21 cellular contexts compared by ENCODE assay signal in the genomic region with DNA sequence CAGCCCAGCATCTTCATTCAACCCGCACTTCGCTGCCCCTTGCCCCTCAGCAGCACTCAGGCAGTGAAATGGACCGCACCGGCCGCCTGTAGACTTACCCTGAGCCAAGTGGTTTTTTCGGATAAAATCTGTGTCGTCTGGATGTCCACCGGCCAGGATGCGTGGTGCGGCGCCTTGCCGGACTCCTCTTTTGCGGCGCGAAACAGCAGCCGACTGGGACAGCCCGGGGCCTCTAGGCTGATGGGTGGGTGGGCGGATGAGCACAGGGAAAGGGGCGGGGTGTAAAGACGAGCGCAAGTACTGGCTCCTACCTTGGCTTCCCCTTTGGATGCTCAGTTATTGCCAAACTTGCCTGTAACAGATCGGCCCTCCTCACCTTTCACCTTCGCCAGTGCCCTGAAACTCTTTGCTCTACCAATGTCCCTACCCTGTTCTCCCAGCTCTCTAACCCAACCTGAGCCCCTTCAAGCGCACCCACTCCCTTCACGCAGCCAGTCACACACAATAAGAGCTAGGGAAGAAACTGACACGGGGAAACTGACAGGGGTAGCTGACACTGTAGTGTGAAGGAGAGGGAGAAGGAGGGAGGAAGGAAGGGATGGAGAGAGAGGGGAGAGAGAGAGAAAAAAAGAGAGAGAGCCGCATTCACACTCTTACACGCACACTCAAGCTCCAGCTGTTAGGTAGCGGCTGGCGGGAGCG. TPM values are rescaled to one million over a fixed set of nuclear protein-coding genes. Genes with fewer than 3 reads are reported as not detected.
DNase-seq lines count a peak whose midpoint lies in the region; ATAC-seq and TF ChIP-seq lines count a peak whose summit lies in the region.
"Had no signal": no experiment of that assay in that cellular context is flagged by ENCODE, and none has a peak within 500 bp of the region (broad histone marks: within the 10 kb centered on the region; RNA-seq: fewer than 3 reads in every experiment).

No MANE protein-coding gene starts in this region.

- peak overlapping the region; percentile 83 for H3K4me2 ChIP-seq in neuronal stem cell (ENCODE audit: insufficient read depth, low read length, poor library complexity, severe bottlenecking)

- no peak overlapping the region for H3K4ac ChIP-seq in neuronal stem cell (ENCODE audit: low read length)

- H3K27me3 ChIP-seq in H7 (ENCODE audit: control insufficient read depth, insufficient read depth, low read length), result peaks cover 49% of the 10 kb centered on the region
- H3K27me3 ChIP-seq in iPS-15b (ENCODE audit: control insufficient read depth, insufficient read depth, low read length), result peaks cover 61% of the 10 kb centered on the region
- peaks cover 0 to 70% (median 30%) of the 10 kb centered on the region in 3 experiments for H3K27me3 ChIP-seq in neuronal stem cell (ENCODE audit: control insufficient read depth in 3 of 3, insufficient read depth in 3 of 3, low read depth in 1 of 3, low read length in 3 of 3)
- H3K27me3 ChIP-seq: SJSA1 had no signal

- H3K36me3 ChIP-seq in H7 (replicated peaks; ENCODE audit: control insufficient read depth, insufficient read depth, low read length), result no peaks in the 10 kb centered on the region
- H3K36me3 ChIP-seq in iPS-15b (ENCODE audit: control insufficient read depth, insufficient read depth, low read length), result no peaks in the 10 kb centered on the region
- H3K36me3 ChIP-seq in neuronal stem cell (replicated peaks in 1 of 2; ENCODE audit: control insufficient read depth in 2 of 2, insufficient read depth in 2 of 2, low read length in 2 of 2), result no peaks in the 10 kb centered on the region
- H3K36me3 ChIP-seq: SJSA1 had no signal

- no peak overlapping the region for H4K91ac ChIP-seq in neuronal stem cell (ENCODE audit: low read depth, low read length, poor library complexity)

- H3K9ac ChIP-seq in iPS-15b (ENCODE audit: low read depth, low read length) (no peak overlapping the region), neuronal stem cell (ENCODE audit: low read depth, low read length, poor library complexity) (no peak overlapping the region)

- H2BK12ac ChIP-seq in neuronal stem cell (ENCODE audit: low read length), result no peak overlapping the region

- H3K4me3 ChIP-seq in H7 (ENCODE audit: insufficient read depth, low read depth, low read length) (peak overlapping the region; percentile 65), iPS-15b (ENCODE audit: low read depth, low read length) (peak overlapping the region; percentile 82), neuronal stem cell (ENCODE audit: low read length in 2 of 2) (peak overlapping the region in 1 of 2 donors; percentile 68)
- H3K4me3 ChIP-seq: SJSA1 had no signal

- no peak overlapping the region for H3K27ac ChIP-seq in neuronal stem cell (replicated peaks; ENCODE audit: low read length)
- H3K27ac ChIP-seq: HL-60, SJSA1 had no signal

- H3K27ac Mint-ChIP-seq in WTC11, result no peak overlapping the region

- H2AFZ ChIP-seq in neuronal stem cell (ENCODE audit: low read length), result no peak overlapping the region

- H2BK5ac ChIP-seq in neuronal stem cell (ENCODE audit: low read length), result no peak overlapping the region

- CTCF ChIA-PET in WTC11 (lab: Charles Lee), result interaction anchor here (0.7 kb wide), 1 partner anchor 561 kb away, joined by 3 read pairs; no protein-coding TSS in a partner anchor

- no peaks in the 10 kb centered on the region for H3K9me3 Mint-ChIP-seq in WTC11

- peaks cover 16% of the 10 kb centered on the region for H3K4me1 Mint-ChIP-seq in WTC11

- H2AK5ac ChIP-seq in neuronal stem cell (ENCODE audit: low read depth, low read length), result no peak overlapping the region

- no peak overlapping the region for H3K18ac ChIP-seq in neuronal stem cell (ENCODE audit: low read length)

- H3K4me1 ChIP-seq in iPS-15b (ENCODE audit: control insufficient read depth, insufficient read depth, low read length) (peaks cover 3% of the 10 kb centered on the region), neuronal stem cell (ENCODE audit: control insufficient read depth in 2 of 2, insufficient read depth in 1 of 2, low read depth in 1 of 2, low read length in 2 of 2) (peaks cover 0 to 2% of the 10 kb centered on the region in 2 donors)
- H3K4me1 ChIP-seq: SJSA1 had no signal

- H2BK15ac ChIP-seq in neuronal stem cell (ENCODE audit: low read length), result no peak overlapping the region

- peaks cover 38% of the 10 kb centered on the region for H3K27me3 Mint-ChIP-seq in WTC11 (ENCODE audit: low read depth)

- WGBS in neuronal stem cell (ENCODE audit: extremely low coverage in 2 of 2, insufficient read length in 2 of 2, insufficient replicate concordance in 1 of 2), 2 donors, result no CpG with 5 or more reads among the region's 31 CpGs

- TF ChIP-seq CTCF in WTC11 (IDR thresholded peaks at IDR 0.05), result no peak

- POLR2A ChIA-PET in WTC11 (lab: Charles Lee), result no interaction called here

- no peak overlapping the region for H3K14ac ChIP-seq in neuronal stem cell (ENCODE audit: low read length)

- peak; percentile 77 for ATAC-seq in WTC11

- peak; percentile 83 for DNase-seq in H7
- peak; percentile 36 for DNase-seq in WTC11 (ENCODE audit: low spot score)
- DNase-seq in neuronal stem cell (ENCODE audit: low spot score), result no peak
- DNase-seq in NCI-H146 treated with DMSO at 0.1 percent for 48 hours (lab: John Stamatoyannopoulos, UW; ENCODE audit: unreplicated experiment), result no peak
- DNase-seq in NCI-H345 (lab: John Stamatoyannopoulos, UW), result no peak
- no peak for DNase-seq in stimulated activated CD4-positive, alpha-beta T cell treated with anti-CD3 and anti-CD28 coated beads, Interleukin-12 subunit alpha, Interleukin-12 subunit beta, amount 100 ng/mL, for 4 hours
- DNase-seq in NCI-H1694 (lab: John Stamatoyannopoulos, UW), result no peak
- DNase-seq: activated CD4-positive, CD25-positive, alpha-beta regulatory T cell treated with anti-CD3 and anti-CD28 coated beads, Interleukin-2, amount 50 U/mL, for 72 hours; central memory CD4-positive, alpha-beta T cell; NCI-H1092; NCI-H774; small intestine; stimulated activated CD4-positive, alpha-beta T cell treated with anti-CD3 and anti-CD28 coated beads, Interleukin-4, amount 100 ng/mL, for 4 hours; T-helper 9 cell had no signal

- H3K23ac ChIP-seq in neuronal stem cell (ENCODE audit: low read depth, low read length, poor library complexity), result no peak overlapping the region

- no peaks in the 10 kb centered on the region for H3K9me3 ChIP-seq in iPS-15b (ENCODE audit: control insufficient read depth, insufficient read depth, low read length)
- no peaks in the 10 kb centered on the region for H3K9me3 ChIP-seq in neuronal stem cell (replicated peaks in 1 of 2; ENCODE audit: control insufficient read depth in 2 of 2, insufficient read depth in 1 of 2, low read depth in 1 of 2, low read length in 2 of 2)
- H3K9me3 ChIP-seq: SJSA1 had no signal

- H3K4me3 Mint-ChIP-seq in WTC11, result peak overlapping the region; percentile 86

- H4K8ac ChIP-seq in neuronal stem cell (ENCODE audit: low read depth, low read length), result no peak overlapping the region

- H3K36me3 Mint-ChIP-seq in WTC11, result no peaks in the 10 kb centered on the region

- H3K79me1 ChIP-seq in neuronal stem cell (ENCODE audit: low read depth, low read length), result no peaks in the 10 kb centered on the region

- no peak overlapping the region for H2BK120ac ChIP-seq in neuronal stem cell (ENCODE audit: low read depth, low read length)

TF ChIP-seq in WTC11, 78 proteins besides CTCF, POLR2A, EP300 and RAD21:
- TF ChIP-seq, protein P1, sequence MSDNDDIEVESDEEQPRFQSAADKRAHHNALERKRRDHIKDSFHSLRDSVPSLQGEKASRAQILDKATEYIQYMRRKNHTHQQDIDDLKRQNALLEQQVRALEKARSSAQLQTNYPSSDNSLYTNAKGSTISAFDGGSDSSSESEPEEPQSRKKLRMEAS (CRISPR knock-in tag; IDR thresholded peaks at IDR 0.05), result 0 out of 2 replicates have a peak, but pooled peaks have one; percentile 23
- TF ChIP-seq, protein P2, sequence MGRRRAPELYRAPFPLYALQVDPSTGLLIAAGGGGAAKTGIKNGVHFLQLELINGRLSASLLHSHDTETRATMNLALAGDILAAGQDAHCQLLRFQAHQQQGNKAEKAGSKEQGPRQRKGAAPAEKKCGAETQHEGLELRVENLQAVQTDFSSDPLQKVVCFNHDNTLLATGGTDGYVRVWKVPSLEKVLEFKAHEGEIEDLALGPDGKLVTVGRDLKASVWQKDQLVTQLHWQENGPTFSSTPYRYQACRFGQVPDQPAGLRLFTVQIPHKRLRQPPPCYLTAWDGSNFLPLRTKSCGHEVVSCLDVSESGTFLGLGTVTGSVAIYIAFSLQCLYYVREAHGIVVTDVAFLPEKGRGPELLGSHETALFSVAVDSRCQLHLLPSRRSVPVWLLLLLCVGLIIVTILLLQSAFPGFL (CRISPR knock-in tag; IDR thresholded peaks at IDR 0.05; ENCODE audit: borderline replicate concordance), result no peak
- TF ChIP-seq OVOL2 (CRISPR knock-in tag; IDR thresholded peaks at IDR 0.05; ENCODE audit: borderline replicate concordance), result no peak
- no peak for TF ChIP-seq GTF2I (CRISPR knock-in tag; conservative IDR thresholded peaks at IDR 0.05)
- TF ChIP-seq GRHL2 (CRISPR knock-in tag; IDR thresholded peaks at IDR 0.05; ENCODE audit: insufficient replicate concordance, severe bottlenecking), result no peak

RNA-seq across cellular contexts. Expression of a gene that starts 0.6 kb away (rescaled TPM):
- total RNA-seq in H7 (2014; rRNA removed; shearing (Covaris generic)), result under 0.01 and 0.03 TPM in 2 replicates
- total RNA-seq in WTC11 (2021), result 0.39 to 0.82 TPM (median 0.64 TPM) in 3 replicates
- 0.01 TPM for polyA plus RNA-seq in neuronal stem cell (2013, experiment 1 of 2)
- 0.01 TPM for polyA plus RNA-seq in neuronal stem cell (2013, experiment 2 of 2)
- total RNA-seq: activated CD8-positive, alpha-beta memory T cell treated with anti-CD3 and anti-CD28 coated beads for 36 hours; Daoy; osteocyte; SJSA1 had no signal
- polyA plus RNA-seq: small intestine had no signal

RNA-seq across cellular contexts. Expression of a gene that starts 0.9 kb away (rescaled TPM):
- total RNA-seq in H7 (2014; rRNA removed; shearing (Covaris generic)), result 0.17 and 0.41 TPM in 2 replicates
- total RNA-seq in WTC11 (2021), result 0.18 to 0.35 TPM (median 0.21 TPM) in 3 replicates
- polyA plus RNA-seq in neuronal stem cell (2013, experiment 1 of 2), result 0.01 TPM
- 0.04 TPM for polyA plus RNA-seq in neuronal stem cell (2013, experiment 2 of 2)
- total RNA-seq: activated CD8-positive, alpha-beta memory T cell treated with anti-CD3 and anti-CD28 coated beads for 36 hours; Daoy; mucosa of gallbladder; osteocyte; SJSA1 had no signal
- polyA plus RNA-seq: small intestine had no signal

Comparison
In these comparisons a context has a peak if more than half of its experiments do, and no peak if none do; other contexts are left out.
1. DNase-seq: peak in H7 (single experiment) and WTC11 (single experiment); none in neuronal stem cell (single experiment), NCI-H146 treated with DMSO at 0.1 percent for 48 hours (single experiment), NCI-H345 (single experiment), stimulated activated CD4-positive, alpha-beta T cell treated with anti-CD3 and anti-CD28 coated beads, Interleukin-12 subunit alpha, Interleukin-12 subunit beta, amount 100 ng/mL, for 4 hours (single experiment) and NCI-H1694 (single experiment).